20 cellular contexts compared by ENCODE assay signal in genomic region chr4:1624519-1624910, GRCh38. TPM values are rescaled to one million over a fixed set of nuclear protein-coding genes. Genes with fewer than 3 reads are reported as not detected.
DNase-seq lines count a peak whose midpoint lies in the region; ATAC-seq and TF ChIP-seq lines count a peak whose summit lies in the region.
"Had no signal": no experiment of that assay in that cellular context is flagged by ENCODE, and none has a peak within 500 bp of the region (broad histone marks: within the 10 kb centered on the region; RNA-seq: fewer than 3 reads in every experiment).

No MANE protein-coding gene starts in this region.

- no peak overlapping the region for H3K4me3 ChIP-seq in BLaER1 treated with 17β-estradiol and CSF1 and Interleukin-3, amounts not matched to agents 10 nM and 100 nM
- H3K4me3 ChIP-seq in HCT116 (replicated peaks in 1 of 2; ENCODE audit: low read depth in 1 of 2, low read length in 2 of 2) = no peak overlapping the region
- H3K4me3 ChIP-seq in neuronal stem cell (ENCODE audit: low read length in 2 of 2) = peak overlapping the region in 1 of 2 donors; percentile 68
- H3K4me3 ChIP-seq: A549 had no signal

- TF ChIP-seq CTCF in HCT116 (IDR thresholded peaks at IDR 0.05 in 2 of 3, conservative IDR thresholded peaks at IDR 0.05 in 1 of 3; ENCODE audit: borderline replicate concordance in 1 of 3, insufficient read depth in 1 of 3, low read depth in 2 of 3, low read length in 2 of 3) = no peak

- H3K36me3 ChIP-seq in BLaER1 treated with 17β-estradiol and CSF1 and Interleukin-3, amounts not matched to agents 10 nM and 100 nM = no peaks in the 10 kb centered on the region
- H3K36me3 ChIP-seq in HCT116 (ENCODE audit: control insufficient read depth in 1 of 2, insufficient read depth in 2 of 2, low read length in 2 of 2) (no peaks in the 10 kb centered on the region), neuronal stem cell (replicated peaks in 1 of 2; ENCODE audit: control insufficient read depth in 2 of 2, insufficient read depth in 2 of 2, low read length in 2 of 2) (peaks cover 0 to 1% of the 10 kb centered on the region in 2 donors)
- H3K36me3 ChIP-seq: BE2C had no signal

- peak overlapping the region in 7 of 11 experiments; percentile 37 to 83 (median 63); a peak in 12 of 22 replicates for H3K27ac ChIP-seq in BLaER1 treated with 17β-estradiol and CSF1 and Interleukin-3, amounts not matched to agents 10 nM and 100 nM
- H3K27ac ChIP-seq in HCT116 (ENCODE audit: low read depth, low read length) = peak overlapping the region; percentile 6; the same call in 1 of the 2 replicates
- no peak overlapping the region for H3K27ac ChIP-seq in neuronal stem cell (replicated peaks; ENCODE audit: low read length)
- H3K27ac ChIP-seq: A549, C4-2B had no signal

- RAD21 ChIA-PET in HCT116 (lab: Charles Lee; ENCODE audit: low non-redundant PET in 1 of 2, low total read pairs in 2 of 2, uncharacterized antibody in 2 of 2, unreplicated experiment in 2 of 2) = no interaction called here

- H2BK5ac ChIP-seq in neuronal stem cell (ENCODE audit: low read length) = no peak overlapping the region

- H2BK15ac ChIP-seq in neuronal stem cell (ENCODE audit: low read length) = peak overlapping the region; percentile 43

- H3K4ac ChIP-seq in neuronal stem cell (ENCODE audit: low read length) = no peak overlapping the region

- H3K27me3 ChIP-seq in BLaER1 treated with 17β-estradiol and CSF1 and Interleukin-3, amounts not matched to agents 10 nM and 100 nM = no peaks in the 10 kb centered on the region; a peak in 1 of 22 replicates
- no peaks in the 10 kb centered on the region for H3K27me3 ChIP-seq in HCT116 (ENCODE audit: insufficient read depth, low read length)
- H3K27me3 ChIP-seq in neuronal stem cell (ENCODE audit: control insufficient read depth in 3 of 3, insufficient read depth in 3 of 3, low read depth in 1 of 3, low read length in 3 of 3) = no peaks in the 10 kb centered on the region
- H3K27me3 ChIP-seq: BE2C had no signal

- H3K79me2 ChIP-seq in HCT116 (ENCODE audit: insufficient read depth, low read length) = no peaks in the 10 kb centered on the region

- H3K9ac ChIP-seq in BLaER1 treated with 17β-estradiol and CSF1 and Interleukin-3, amounts not matched to agents 10 nM and 100 nM = peak overlapping the region in 2 of 11 experiments; percentile 71 to 72; a peak in 2 of 22 replicates
- no peak overlapping the region for H3K9ac ChIP-seq in HCT116 (ENCODE audit: low read length)
- H3K9ac ChIP-seq in neuronal stem cell (ENCODE audit: low read depth, low read length, poor library complexity) = no peak overlapping the region

- peaks cover 49 to 68% (median 58%) of the 10 kb centered on the region in 10 experiments for H3K4me1 ChIP-seq in BLaER1 treated with 17β-estradiol and CSF1 and Interleukin-3, amounts not matched to agents 10 nM and 100 nM
- H3K4me1 ChIP-seq in HCT116 (ENCODE audit: control insufficient read depth in 1 of 2, insufficient read depth in 2 of 2, low read length in 2 of 2) = no peaks in the 10 kb centered on the region
- H3K4me1 ChIP-seq in neuronal stem cell (ENCODE audit: control insufficient read depth in 2 of 2, insufficient read depth in 1 of 2, low read depth in 1 of 2, low read length in 2 of 2) = peaks cover 0 to 2% of the 10 kb centered on the region in 2 donors
- H3K4me1 ChIP-seq: A549, BE2C had no signal

- H4K20me1 ChIP-seq in BLaER1 treated with 17β-estradiol and CSF1 and Interleukin-3, amounts not matched to agents 10 nM and 100 nM = no peaks in the 10 kb centered on the region
- no peaks in the 10 kb centered on the region for H4K20me1 ChIP-seq in HCT116 (ENCODE audit: insufficient read depth)

- intact Hi-C loops in HCT116 (cut with micrococcal nuclease) = no loop called here

- H2AK5ac ChIP-seq in neuronal stem cell (ENCODE audit: low read depth, low read length) = peak overlapping the region; percentile 60

- H3K14ac ChIP-seq in neuronal stem cell (ENCODE audit: low read length) = no peak overlapping the region

- no peak overlapping the region for H2BK12ac ChIP-seq in neuronal stem cell (ENCODE audit: low read length)

- CTCF ChIA-PET in HCT116 (lab: Charles Lee) = no interaction called here

- H3K9me3 ChIP-seq in BLaER1 treated with 17β-estradiol and CSF1 and Interleukin-3, amounts not matched to agents 10 nM and 100 nM (replicated peaks in 1 of 11) = peaks cover 0 to 8% (median 5%) of the 10 kb centered on the region in 11 experiments; a peak in 11 of 22 replicates
- H3K9me3 ChIP-seq in HCT116 (ENCODE audit: control insufficient read depth in 1 of 2, insufficient read depth in 1 of 2, low read depth in 1 of 2, low read length in 2 of 2) = no peaks in the 10 kb centered on the region
- H3K9me3 ChIP-seq in neuronal stem cell (replicated peaks in 1 of 2; ENCODE audit: control insufficient read depth in 2 of 2, insufficient read depth in 1 of 2, low read depth in 1 of 2, low read length in 2 of 2) = peaks cover 3 to 8% of the 10 kb centered on the region in 2 donors
- H3K9me3 ChIP-seq: A549, BE2C had no signal

- no TSS peak for BruUV-seq in HCT116 (replicated peaks; lab: Mats Ljungman, UMichigan)

- TF ChIP-seq RAD21 in HCT116 (IDR thresholded peaks at IDR 0.05; ENCODE audit: low read depth) = no peak

- H3K79me1 ChIP-seq in neuronal stem cell (ENCODE audit: low read depth, low read length) = no peaks in the 10 kb centered on the region

- peak overlapping the region; percentile 76 for H3K18ac ChIP-seq in neuronal stem cell (ENCODE audit: low read length)

- DNase-seq in HCT116 (ENCODE audit: low read depth, low spot score) (no peak), neuronal stem cell (ENCODE audit: low spot score) (no peak), NCI-H748 (lab: John Stamatoyannopoulos, UW; ENCODE audit: unreplicated experiment) (no peak), NCI-H2107 (lab: John Stamatoyannopoulos, UW) (no peak)
- DNase-seq: 8988T; ACHN; AML-193; BE2C; CD4-positive, alpha-beta T cell; CD8-positive, alpha-beta memory T cell; DMS 273 treated with DMSO at 0.1 percent for 48 hours; DMS79; EL; GDM1; GOT3; HCEC 1CT had no signal

- H4K91ac ChIP-seq in neuronal stem cell (ENCODE audit: low read depth, low read length, poor library complexity) = no peak overlapping the region

- H4K8ac ChIP-seq in neuronal stem cell (ENCODE audit: low read depth, low read length) = no peak overlapping the region

- ATAC-seq in HCT116 = no peak
- ATAC-seq in HG03432 (IDR thresholded peaks at IDR 0.05; ENCODE audit: unreplicated experiment) = no peak
- ATAC-seq: A549 had no signal

- H2AFZ ChIP-seq in HCT116 (ENCODE audit: low read depth, low read length, poor library complexity, severe bottlenecking) (no peak overlapping the region), neuronal stem cell (ENCODE audit: low read length) (no peak overlapping the region)

- no CpG with 5 or more reads among the region's 12 CpGs for WGBS in neuronal stem cell (ENCODE audit: extremely low coverage in 2 of 2, insufficient read length in 2 of 2, insufficient replicate concordance in 1 of 2), 2 donors

- H3K4me2 ChIP-seq in BLaER1 treated with 17β-estradiol and CSF1 and Interleukin-3, amounts not matched to agents 10 nM and 100 nM = peak overlapping the region; percentile 66 to 95 (median 87); a peak in 20 of 22 replicates
- H3K4me2 ChIP-seq in HCT116 (ENCODE audit: low read length) (no peak overlapping the region), neuronal stem cell (ENCODE audit: insufficient read depth, low read length, poor library complexity, severe bottlenecking) (no peak overlapping the region)
- H3K4me2 ChIP-seq: A549 had no signal

- no peak overlapping the region for H2BK120ac ChIP-seq in neuronal stem cell (ENCODE audit: low read depth, low read length)

- H3K9me2 ChIP-seq in HCT116 (ENCODE audit: insufficient read depth) = no peaks in the 10 kb centered on the region

- TF ChIP-seq POLR2A in HCT116 (IDR thresholded peaks at IDR 0.05; ENCODE audit: borderline replicate concordance, extremely low read depth, insufficient read depth, insufficient read length) = no peak

- no peak overlapping the region for H3K23ac ChIP-seq in neuronal stem cell (ENCODE audit: low read depth, low read length, poor library complexity)

- POLR2A ChIA-PET in HCT116 (lab: Charles Lee) = no interaction called here

TF ChIP-seq in HCT116, 20 proteins besides CTCF, POLR2A, EP300 and RAD21:
- no peak for TF ChIP-seq SP1 (IDR thresholded peaks at IDR 0.05; ENCODE audit: low read depth)
- no peak for TF ChIP-seq ZFX (IDR thresholded peaks at IDR 0.05)
- no peak for TF ChIP-seq EZH2phosphoT487 (IDR thresholded peaks at IDR 0.05; ENCODE audit: borderline replicate concordance)
TF ChIP-seq in HCT116: peak in this region for 0.

RNA-seq across cellular contexts. Expression of gene FAM53A, which starts 59.6 kb away (rescaled TPM):
- total RNA-seq in HCT116 (2021; ENCODE audit: unreplicated experiment) = 1.1 TPM
- polyA plus RNA-seq in HCT116 (2012) = 0.79 and 1.4 TPM in 2 replicates
- polyA plus RNA-seq in neuronal stem cell (2013, experiment 1 of 2) = 2.0 TPM
- polyA plus RNA-seq in neuronal stem cell (2013, experiment 2 of 2) = 1.3 TPM

Comparison
In these comparisons a context has a peak if more than half of its experiments do, and no peak if none do; other contexts are left out.
1. H3K4me2 ChIP-seq: peak in BLaER1 treated with 17β-estradiol and CSF1 and Interleukin-3, amounts not matched to agents 10 nM and 100 nM (11 of 11); none in HCT116 (single experiment) and neuronal stem cell (single experiment).